12 cellular contexts compared by ENCODE assay signal in the genomic region with DNA sequence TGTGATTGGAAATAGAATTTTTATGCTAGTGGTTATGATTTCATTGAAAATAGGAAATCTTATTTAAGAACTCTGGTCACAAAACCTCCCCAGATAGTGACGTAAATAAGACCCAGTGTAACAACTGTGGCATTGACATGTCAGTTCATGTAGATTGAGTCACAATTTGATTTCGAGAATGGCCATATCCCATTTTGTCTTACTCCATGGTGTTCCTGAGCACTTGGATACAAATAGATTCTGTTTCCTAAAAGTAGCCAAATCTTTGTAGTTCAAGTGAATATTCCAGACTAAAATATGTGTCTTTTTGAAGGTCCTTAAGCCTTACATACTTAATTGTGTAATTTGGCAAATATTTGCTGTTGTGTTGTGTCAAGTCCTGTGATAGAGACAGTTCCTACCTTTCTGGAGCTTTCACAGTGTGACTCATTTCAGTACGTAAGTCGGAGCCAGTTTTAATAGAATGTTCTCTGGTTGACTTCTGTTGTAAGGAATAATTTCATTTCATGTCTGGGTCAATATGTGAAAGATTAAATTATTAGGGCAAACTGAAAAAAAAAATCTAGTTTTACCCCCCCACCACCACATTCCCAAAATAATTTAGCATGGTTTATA. TPM values are rescaled to one million over a fixed set of nuclear protein-coding genes. Genes with fewer than 3 reads are reported as not detected.
DNase-seq lines count a peak whose midpoint lies in the region; ATAC-seq and TF ChIP-seq lines count a peak whose summit lies in the region.
"Had no signal": no experiment of that assay in that cellular context is flagged by ENCODE, and none has a peak within 500 bp of the region (broad histone marks: within the 10 kb centered on the region; RNA-seq: fewer than 3 reads in every experiment).

No MANE protein-coding gene starts in this region.

- H3K9me3 ChIP-seq in heart right ventricle (no peaks in the 10 kb centered on the region), right cardiac atrium (ENCODE audit: control insufficient read depth, low read length) (no peaks in the 10 kb centered on the region), transverse colon (no peaks in the 10 kb centered on the region)

- H3K4me1 Mint-ChIP-seq in activated CD4-positive, alpha-beta memory T cell treated with anti-CD3 and anti-CD28 coated beads for 36 hours (ENCODE audit: low read depth) = peaks cover 39% of the 10 kb centered on the region

- CTCF ChIA-PET in activated CD4-positive, alpha-beta memory T cell treated with anti-CD3 and anti-CD28 coated beads for 36 hours (lab: Charles Lee) = interaction anchor here (0.7 to 2.7 kb wide), 13 partner anchors 14 to 299 kb away, joined by 3 to 22 read pairs (median 4); a partner anchor contains a TSS

- no peak overlapping the region for H3K4me3 ChIP-seq in heart right ventricle
- H3K4me3 ChIP-seq in right cardiac atrium (ENCODE audit: low read length) = no peak overlapping the region
- no peak overlapping the region for H3K4me3 ChIP-seq in fibroblast of villous mesenchyme (ENCODE audit: low read depth, low read length)
- H3K4me3 ChIP-seq in transverse colon = no peak overlapping the region
- H3K4me3 ChIP-seq: BLaER1 had no signal

- H3K27ac ChIP-seq in heart right ventricle (peak overlapping the region in 8 of 10 donors; percentile 6 to 74 (median 28)), right cardiac atrium (ENCODE audit: low read length) (no peak overlapping the region), transverse colon (peak overlapping the region; percentile 50 to 67 (median 60))
- H3K27ac ChIP-seq: BLaER1, HL-60 had no signal

- no peak for TF ChIP-seq CTCF in heart right ventricle (IDR thresholded peaks at IDR 0.05)
- TF ChIP-seq CTCF in fibroblast of villous mesenchyme (IDR thresholded peaks at IDR 0.05; ENCODE audit: insufficient read depth, low read depth, low read length) = no peak
- TF ChIP-seq CTCF in transverse colon (IDR thresholded peaks at IDR 0.05) = no peak

- in situ Hi-C loops in transverse colon (cut with MboI; ENCODE audit: low pct_ligation_motif_present in 1 of 4, low pct_unique_long_range_greater_than_20kb in 1 of 4, low sequenced_read_pairs in 3 of 4) = loop anchor here in 1 of 4 donors (10.0 kb wide), 1 partner anchor 195 kb away; no protein-coding TSS in a partner anchor

- no peak for TF ChIP-seq EP300 in transverse colon (IDR thresholded peaks at IDR 0.05; ENCODE audit: low read depth)

- H3K36me3 ChIP-seq in heart right ventricle (peaks cover 0 to 54% (median 12%) of the 10 kb centered on the region in 9 donors), transverse colon (no peaks in the 10 kb centered on the region)

- H3K9me3 Mint-ChIP-seq in activated CD4-positive, alpha-beta memory T cell treated with anti-CD3 and anti-CD28 coated beads for 36 hours = no peaks in the 10 kb centered on the region

- H3K4me1 ChIP-seq in heart right ventricle = peaks cover 0 to 43% (median 31%) of the 10 kb centered on the region in 9 donors
- H3K4me1 ChIP-seq in right cardiac atrium (ENCODE audit: control insufficient read depth, insufficient read depth, low read length) = no peaks in the 10 kb centered on the region
- H3K4me1 ChIP-seq in transverse colon = peaks cover 4 to 23% (median 8%) of the 10 kb centered on the region in 4 donors

- DNase-seq in heart right ventricle = no peak
- DNase-seq in right cardiac atrium = no peak
- no peak for DNase-seq in activated CD4-positive, alpha-beta memory T cell treated with anti-CD3 and anti-CD28 coated beads for 36 hours
- DNase-seq in fibroblast of villous mesenchyme (ENCODE audit: low read depth) = peak; percentile 42
- DNase-seq in transverse colon = no peak
- no peak for DNase-seq in SHP77 treated with DMSO at 0.1 percent for 48 hours (lab: John Stamatoyannopoulos, UW)
- no peak for DNase-seq in NCI-H2081 (lab: John Stamatoyannopoulos, UW)
- DNase-seq in GM03348 (ENCODE audit: low spot score) = no peak
- DNase-seq: activated gamma-delta T cell, erythroblast had no signal

- 74 to 90% methylated on average over 4 of the region's 4 CpGs for WGBS in heart right ventricle, 2 donors
- WGBS in right cardiac atrium = 69% methylated on average over 4 of the region's 4 CpGs
- WGBS in transverse colon (ENCODE audit: low coverage in 1 of 2), 2 donors = 78 to 80% methylated on average over 4 of the region's 4 CpGs

- peaks cover 66% of the 10 kb centered on the region for H3K36me3 Mint-ChIP-seq in activated CD4-positive, alpha-beta memory T cell treated with anti-CD3 and anti-CD28 coated beads for 36 hours

- TF ChIP-seq POLR2A in transverse colon (IDR thresholded peaks at IDR 0.05) = no peak

- ATAC-seq in heart right ventricle (peak in 2 of 8 donors; percentile 14 to 35), right cardiac atrium (no peak)

- no peaks in the 10 kb centered on the region for H3K27me3 ChIP-seq in heart right ventricle
- no peaks in the 10 kb centered on the region for H3K27me3 ChIP-seq in right cardiac atrium (ENCODE audit: control insufficient read depth, insufficient read depth)
- H3K27me3 ChIP-seq in transverse colon = no peaks in the 10 kb centered on the region
- H3K27me3 ChIP-seq: BLaER1 had no signal

- H3K27ac Mint-ChIP-seq in activated CD4-positive, alpha-beta memory T cell treated with anti-CD3 and anti-CD28 coated beads for 36 hours = peak overlapping the region; percentile 56

- POLR2A ChIA-PET in activated CD4-positive, alpha-beta memory T cell treated with anti-CD3 and anti-CD28 coated beads for 36 hours (lab: Charles Lee) = interaction anchor here (1.0 kb wide), 1 partner anchor 26 kb away, joined by 4 read pairs; no protein-coding TSS in a partner anchor

- no peak overlapping the region for H3K4me3 Mint-ChIP-seq in activated CD4-positive, alpha-beta memory T cell treated with anti-CD3 and anti-CD28 coated beads for 36 hours

- intact Hi-C loops in heart right ventricle (cut with DNase I) = loop anchor here in 8 of 10 donors (2.0 to 10.0 kb wide), 7 partner anchors 37 to 299 kb away; a partner anchor contains a TSS
- intact Hi-C loops in right cardiac atrium (cut with DNase I) = loop anchor here in 2 of 4 donors (10.0 kb wide), 2 partner anchors 155 to 195 kb away; a partner anchor contains a TSS
- intact Hi-C loops in activated CD4-positive, alpha-beta memory T cell treated with anti-CD3 and anti-CD28 coated beads for 36 hours (cut with micrococcal nuclease) = loop anchor here (1.0 to 10.0 kb wide), 2 partner anchors 155 to 325 kb away; a partner anchor contains a TSS
- intact Hi-C loops in transverse colon (cut with DNase I; ENCODE audit: low total_unique reads) = loop anchor here (10.0 kb wide), 1 partner anchor 155 kb away; a partner anchor contains a TSS

- no peaks in the 10 kb centered on the region for H3K27me3 Mint-ChIP-seq in activated CD4-positive, alpha-beta memory T cell treated with anti-CD3 and anti-CD28 coated beads for 36 hours

RNA-seq across cellular contexts. Expression of a gene that starts 37.1 kb away (rescaled TPM):
- total RNA-seq in heart right ventricle (100 to 1,000 TPM; 454 to 532 (median 524) TPM), right cardiac atrium (100 to 1,000 TPM; 447 to 559 (median 471) TPM), fibroblast of villous mesenchyme (135 and 149 TPM in 2 replicates), transverse colon (1,000 to 10,000 TPM in 1 of 4 donors, 100 to 1,000 TPM in 2, 10 to 100 TPM in 1; 14.5 to 1,156 (median 144) TPM)
- polyA plus RNA-seq in heart right ventricle (100 to 1,000 TPM; 149 to 346 TPM), right cardiac atrium (365 TPM)
- total RNA-seq in activated CD4-positive, alpha-beta memory T cell treated with anti-CD3 and anti-CD28 coated beads for 36 hours = 100 to 1,000 TPM; 277 to 279 TPM
